Comparison of ENCODE assay signal across 15 cellular contexts in the genomic region with DNA sequence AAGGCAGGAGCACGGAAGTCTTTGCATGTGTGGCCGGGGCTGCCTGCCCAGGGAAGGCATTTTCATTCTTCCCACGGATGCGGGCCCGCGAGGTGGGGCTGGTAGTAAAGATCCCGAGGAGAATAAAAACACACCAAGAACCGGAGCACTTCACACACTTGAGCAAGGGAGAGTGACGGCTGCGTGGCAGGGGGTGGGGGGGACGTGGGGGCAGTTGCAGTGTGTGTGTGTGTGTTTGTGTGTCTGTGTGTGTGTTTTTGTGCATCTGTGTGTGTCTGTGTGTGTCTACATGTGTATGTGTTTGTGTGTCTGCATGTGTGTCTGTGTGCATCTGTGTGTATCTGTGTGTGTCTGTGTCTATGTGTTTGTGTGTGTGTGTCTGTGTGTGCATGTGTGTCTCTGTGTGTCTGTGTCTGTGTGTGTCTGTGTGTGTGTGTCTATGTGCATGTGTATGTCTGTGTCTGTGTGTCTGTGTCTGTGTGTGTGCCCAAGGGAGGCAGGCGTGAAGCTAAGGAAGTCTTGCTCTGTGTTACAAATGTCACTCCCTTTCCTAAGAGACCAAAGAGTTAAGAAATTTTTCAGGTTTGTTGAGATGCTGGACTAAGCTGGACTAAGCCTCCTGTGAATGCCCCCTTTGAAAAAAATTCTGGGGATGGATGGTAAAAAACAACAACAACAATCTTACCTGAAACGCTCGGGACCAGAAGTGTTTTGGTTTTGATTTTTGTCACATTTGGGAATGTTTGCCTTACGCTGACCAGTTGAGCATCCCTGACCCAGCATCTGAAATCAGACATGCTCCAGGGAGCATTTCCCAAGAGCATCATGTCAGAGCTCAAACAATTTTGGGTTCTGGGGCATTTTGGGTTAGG. TPM values are rescaled to one million over a fixed set of nuclear protein-coding genes. Genes with fewer than 3 reads are reported as not detected.
DNase-seq lines count a peak whose midpoint lies in the region; ATAC-seq and TF ChIP-seq lines count a peak whose summit lies in the region.
"Had no signal": no experiment of that assay in that cellular context is flagged by ENCODE, and none has a peak within 500 bp of the region (broad histone marks: within the 10 kb centered on the region; RNA-seq: fewer than 3 reads in every experiment).

No MANE protein-coding gene starts in this region.

- H2BK12ac ChIP-seq in trophoblast cell (ENCODE audit: low read length), result no peak overlapping the region

- peak overlapping the region; percentile 100 for H3K27ac ChIP-seq in SJSA1
- H3K27ac ChIP-seq in foreskin keratinocyte, result peak overlapping the region; percentile 42
- no peak overlapping the region for H3K27ac ChIP-seq in upper lobe of left lung
- H3K27ac ChIP-seq in trophoblast cell (ENCODE audit: low read depth, low read length), result no peak overlapping the region
- H3K27ac ChIP-seq: upper lobe of right lung had no signal

- H3K36me3 ChIP-seq in SJSA1 (peaks cover 6% of the 10 kb centered on the region), upper lobe of left lung (no peaks in the 10 kb centered on the region), trophoblast cell (ENCODE audit: control insufficient read depth in 1 of 2, insufficient read depth in 2 of 2, low read length in 2 of 2) (no peaks in the 10 kb centered on the region)
- H3K36me3 ChIP-seq: upper lobe of right lung had no signal

- peaks cover 3% of the 10 kb centered on the region for H3K9me3 Mint-ChIP-seq in activated T-cell treated with anti-CD3 and anti-CD28 coated beads, Interleukin-2, amount 50 U/mL, for 4 hours
- H3K9me3 Mint-ChIP-seq: natural killer cell, T-cell had no signal

- H3K36me3 Mint-ChIP-seq in activated T-cell treated with anti-CD3 and anti-CD28 coated beads, Interleukin-2, amount 50 U/mL, for 4 hours (ENCODE audit: insufficient read depth), result no peaks in the 10 kb centered on the region
- H3K36me3 Mint-ChIP-seq: natural killer cell, T-cell had no signal

- H2AK5ac ChIP-seq in trophoblast cell (ENCODE audit: low read length), result no peak overlapping the region

- peak overlapping the region; percentile 60 for H3K4me3 Mint-ChIP-seq in activated T-cell treated with anti-CD3 and anti-CD28 coated beads, Interleukin-2, amount 50 U/mL, for 4 hours
- H3K4me3 Mint-ChIP-seq: T-cell had no signal

- no peaks in the 10 kb centered on the region for H3K79me2 ChIP-seq in trophoblast cell (ENCODE audit: control insufficient read depth, insufficient read depth, low read length, poor library complexity)

- no peak overlapping the region for H4K91ac ChIP-seq in trophoblast cell (ENCODE audit: low read depth, low read length)

- H3K4me1 Mint-ChIP-seq in activated T-cell treated with anti-CD3 and anti-CD28 coated beads, Interleukin-2, amount 50 U/mL, for 4 hours (ENCODE audit: low read depth), result peaks cover 10% of the 10 kb centered on the region

- no peak for TF ChIP-seq EP300 in upper lobe of left lung (IDR thresholded peaks at IDR 0.05)

- no peak overlapping the region for H3K23ac ChIP-seq in trophoblast cell (ENCODE audit: low read length)

- TF ChIP-seq CTCF in foreskin keratinocyte (conservative IDR thresholded peaks at IDR 0.05) (no peak), upper lobe of left lung (IDR thresholded peaks at IDR 0.05) (no peak)

- no peak overlapping the region for H3K9ac ChIP-seq in trophoblast cell (ENCODE audit: low read length)

- no peak for DNase-seq in activated T-cell treated with anti-CD3 and anti-CD28 coated beads, Interleukin-2, amount 50 U/mL, for 4 hours
- DNase-seq in activated T-cell treated with anti-CD3 and anti-CD28 coated beads, Interleukin-2, amount 50 U/mL, for 1 hour, result no peak
- DNase-seq in SJSA1 (ENCODE audit: low read depth in 1 of 2, low spot score in 2 of 2) (peak in 1 of 2 experiments; percentile 77), foreskin keratinocyte (no peak), upper lobe of left lung (no peak), trophoblast cell (no peak), ecto neural progenitor cell (ENCODE audit: low spot score) (no peak), occipital lobe (lab: John Stamatoyannopoulos, UW) (no peak)
- DNase-seq: NCI-H187; NCI-H526; retina; stimulated activated CD4-positive, alpha-beta T cell treated with anti-CD3 and anti-CD28 coated beads, Interleukin-2, amount 100 ng/mL, for 48 hours; upper lobe of right lung had no signal

- no peak overlapping the region for H4K8ac ChIP-seq in trophoblast cell (ENCODE audit: low read depth, low read length)

- H3K4ac ChIP-seq in trophoblast cell (ENCODE audit: low read depth, low read length), result no peak overlapping the region

- H3K14ac ChIP-seq in trophoblast cell (ENCODE audit: low read length), result no peak overlapping the region

- no peak for TF ChIP-seq POLR2A in upper lobe of left lung (IDR thresholded peaks at IDR 0.05)

- H3K4me1 ChIP-seq in SJSA1 (replicated peaks), result peaks cover 43% of the 10 kb centered on the region
- H3K4me1 ChIP-seq in foreskin keratinocyte, result peaks cover 11% of the 10 kb centered on the region
- H3K4me1 ChIP-seq in upper lobe of left lung, result peaks cover 0 to 5% (median 0%) of the 10 kb centered on the region in 4 donors
- H3K4me1 ChIP-seq in trophoblast cell (ENCODE audit: control insufficient read depth in 1 of 2, insufficient read depth in 2 of 2, low read length in 2 of 2), result peaks cover 0 to 4% of the 10 kb centered on the region in 2 experiments
- H3K4me1 ChIP-seq: upper lobe of right lung had no signal

- H3K27me3 ChIP-seq in SJSA1 (replicated peaks) (no peaks in the 10 kb centered on the region), foreskin keratinocyte (no peaks in the 10 kb centered on the region), upper lobe of left lung (no peaks in the 10 kb centered on the region), trophoblast cell (ENCODE audit: insufficient read depth, low read length) (no peaks in the 10 kb centered on the region)
- H3K27me3 ChIP-seq: upper lobe of right lung had no signal

- H2BK5ac ChIP-seq in trophoblast cell (ENCODE audit: low read depth, low read length, poor library complexity), result no peak overlapping the region

- H3K27me3 Mint-ChIP-seq in activated T-cell treated with anti-CD3 and anti-CD28 coated beads, Interleukin-2, amount 50 U/mL, for 4 hours (ENCODE audit: low read depth), result peaks cover 11% of the 10 kb centered on the region

- H4K12ac ChIP-seq in trophoblast cell (ENCODE audit: low read depth, low read length), result no peak overlapping the region

- no peaks in the 10 kb centered on the region for H3K79me1 ChIP-seq in trophoblast cell (ENCODE audit: low read length)

- no peak overlapping the region for H2BK120ac ChIP-seq in trophoblast cell (ENCODE audit: insufficient read depth, low read length, poor library complexity)

- 41 to 53% methylated on average over 11 to 15 of the region's 15 CpGs for WGBS in upper lobe of left lung, 2 donors
- WGBS in trophoblast cell (ENCODE audit: extremely low coverage, insufficient coverage, insufficient read length), result no CpG with 5 or more reads among the region's 15 CpGs

- H3K4me3 ChIP-seq in SJSA1 (peak overlapping the region; percentile 28), upper lobe of left lung (peak overlapping the region in 3 of 4 donors; percentile 5 to 14 (median 6)), trophoblast cell (ENCODE audit: low read depth, low read length) (no peak overlapping the region)
- H3K4me3 ChIP-seq: upper lobe of right lung had no signal

- no peak overlapping the region for H2AFZ ChIP-seq in trophoblast cell (ENCODE audit: insufficient read depth, low read length, poor library complexity)

- no peak overlapping the region for H3K18ac ChIP-seq in trophoblast cell (ENCODE audit: low read length)

- no peak overlapping the region for H3K4me2 ChIP-seq in trophoblast cell (ENCODE audit: low read length)

- H3K9me3 ChIP-seq in SJSA1 (replicated peaks) (no peaks in the 10 kb centered on the region), upper lobe of left lung (no peaks in the 10 kb centered on the region), trophoblast cell (ENCODE audit: insufficient read depth, low read depth, low read length) (peaks cover 24% of the 10 kb centered on the region)
- H3K9me3 ChIP-seq: upper lobe of right lung had no signal

- no peak for ATAC-seq in activated T-cell treated with anti-CD3 and anti-CD28 coated beads, Interleukin-2, amount 50 U/mL, for 4 hours
- ATAC-seq in foreskin keratinocyte, result no peak
- no peak for ATAC-seq in upper lobe of left lung (ENCODE audit: low FRiP score in 2 of 2)
- ATAC-seq: T-cell, upper lobe of right lung had no signal

RNA-seq across cellular contexts. Expression of gene ZNF469, which starts 48.9 kb away (rescaled TPM):
- total RNA-seq in activated T-cell treated with anti-CD3 and anti-CD28 coated beads, Interleukin-2, amount 50 U/mL, for 4 hours, result 1 to 10 TPM; 1.3 to 1.6 (median 1.3) TPM
- 2.0 and 3.6 TPM in 2 replicates for total RNA-seq in SJSA1 (2014; rRNA removed; shearing (Covaris generic))
- total RNA-seq in foreskin keratinocyte (under 0.01 and 0.03 TPM in 2 replicates), upper lobe of left lung (1 to 10 TPM in 5 of 6 donors, under 1 TPM in 1; 0.98 to 4.2 (median 2.4) TPM), occipital lobe (0.31 TPM)
- 0.01 TPM in 1 of 2 replicates, not detected in the other for polyA plus RNA-seq in foreskin keratinocyte
- 0.51 and 0.54 TPM in 2 replicates for polyA plus RNA-seq in trophoblast cell (2013)

Comparison
In these comparisons a context has a peak if more than half of its experiments do, and no peak if none do; other contexts are left out.
1. H3K27ac ChIP-seq: peak in SJSA1 (single experiment) and foreskin keratinocyte (single experiment); none in upper lobe of left lung (0 of 4) and trophoblast cell (single experiment).